In the genomic region with DNA sequence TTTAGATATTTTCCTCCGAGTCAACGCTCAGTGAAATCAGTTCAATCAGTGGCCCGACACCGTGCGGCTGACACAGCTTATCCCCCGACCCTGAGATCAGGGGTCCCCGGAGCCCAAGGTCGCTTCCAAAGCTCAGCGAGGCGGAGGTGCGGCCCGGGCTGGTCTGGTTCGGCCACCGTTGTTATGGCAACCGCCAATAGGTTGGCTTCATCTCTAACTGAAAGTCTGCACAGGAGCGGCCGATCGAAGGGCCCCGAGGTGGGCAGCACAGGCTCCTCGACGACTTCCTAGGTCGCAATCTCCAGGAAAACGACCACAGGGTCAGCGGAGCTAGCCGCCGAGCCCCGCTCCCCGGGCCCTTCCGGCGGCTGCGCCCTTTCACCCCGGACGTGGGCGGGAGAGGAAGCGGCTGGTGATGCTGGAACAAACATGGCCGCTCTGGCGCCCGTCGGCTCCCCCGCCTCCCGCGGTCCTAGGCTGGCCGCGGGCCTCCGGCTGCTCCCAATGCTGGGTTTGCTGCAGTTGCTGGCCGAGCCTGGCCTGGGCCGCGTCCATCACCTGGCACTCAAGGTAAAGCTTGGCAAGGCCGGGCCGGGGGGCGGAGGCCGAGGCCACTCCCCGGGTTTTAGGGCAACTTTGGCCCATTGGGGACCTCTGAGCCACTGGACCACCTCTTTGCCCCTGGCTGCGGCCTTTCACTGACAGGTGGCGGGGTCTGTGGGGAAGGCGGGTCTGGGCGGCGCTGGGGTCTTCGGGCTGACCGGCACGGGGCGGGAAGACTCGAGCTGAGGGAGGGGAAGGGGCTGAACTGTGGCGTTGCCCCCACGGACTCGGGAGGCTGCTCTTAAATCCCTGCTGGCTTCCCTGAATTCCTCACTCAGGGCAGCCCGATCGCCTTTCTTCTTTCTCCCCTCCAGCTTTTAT, we compare ENCODE assay signal across 8 cellular contexts. TPM values are rescaled to one million over a fixed set of nuclear protein-coding genes. Genes with fewer than 3 reads are reported as not detected.
DNase-seq lines count a peak whose midpoint lies in the region; TF ChIP-seq lines count a peak whose summit lies in the region.

GPR107 (plus strand) TSS at position 403 of the 924 bp plus-strand sequence; CDS start at position 430, 27 bp downstream.

- no peaks in the 10 kb centered on the region for H3K9me3 ChIP-seq in hepatocyte (ENCODE audit: low read depth)

- H3K36me3 ChIP-seq in hepatocyte (replicated peaks; ENCODE audit: insufficient read depth, low read depth), result no peaks in the 10 kb centered on the region

- in situ Hi-C loops in G401 (cut with HindIII; ENCODE audit: low sequenced_read_pairs), result no loop called here
- in situ Hi-C loops in astrocyte of the cerebellum (cut with HindIII; ENCODE audit: low sequenced_read_pairs), result no loop called here

- H2AFZ ChIP-seq in hepatocyte, result peak within 1 kb of the TSS; percentile 70

- H3K27me3 ChIP-seq in hepatocyte, result no peaks in the 10 kb centered on the region

- under 1% methylated on average over 66 of the region's 68 CpGs for WGBS in hepatocyte (ENCODE audit: low lambda C conversion rate, missing lambda C conversion rate)

- H4K20me1 ChIP-seq in hepatocyte (ENCODE audit: insufficient read depth, poor library complexity, severe bottlenecking), result peaks cover 13% of the 10 kb centered on the region

- peaks cover 16% of the 10 kb centered on the region for H3K4me1 ChIP-seq in hepatocyte (ENCODE audit: insufficient read depth)

- DNase-seq in G401 (ENCODE audit: low spot score), result peak; percentile 80
- DNase-seq in HCEC 1CT, result peak; percentile 70
- DNase-seq in NAMALWA (ENCODE audit: low spot score), result peak; percentile 79
- peak; percentile 66 for DNase-seq in T-helper 9 cell
- no peak for DNase-seq in astrocyte of the cerebellum (ENCODE audit: low read depth)
- peak; percentile 90 for DNase-seq in hepatocyte (ENCODE audit: low spot score)
- peak; percentile 95 for DNase-seq in retina
- no peak for DNase-seq in NCI-H1048 (lab: John Stamatoyannopoulos, UW)

- H3K4me3 ChIP-seq in astrocyte of the cerebellum (ENCODE audit: low read depth, low read length) (peak within 1 kb of the TSS; percentile 81), hepatocyte (peak within 1 kb of the TSS; percentile 91)

- peak within 1 kb of the TSS; percentile 85 for H3K4me2 ChIP-seq in hepatocyte

- H3K9me2 ChIP-seq in hepatocyte (replicated peaks; ENCODE audit: insufficient read depth), result no peaks in the 10 kb centered on the region

- peaks cover 62% of the 10 kb centered on the region for H3K79me2 ChIP-seq in hepatocyte

- TF ChIP-seq CTCF in astrocyte of the cerebellum (IDR thresholded peaks at IDR 0.05; ENCODE audit: low read depth, low read length, missing control alignments) (no peak), hepatocyte (IDR thresholded peaks at IDR 0.05; ENCODE audit: poor library complexity) (no peak)

- H3K27ac ChIP-seq in hepatocyte, result peak within 1 kb of the TSS; percentile 95

RNA-seq across cellular contexts. Expression of gene GPR107, which starts in this region (rescaled TPM):
- total RNA-seq in G401 (2014; rRNA removed; shearing (Covaris generic)), result 8.6 and 9.7 TPM in 2 replicates
- 23.5 and 25.6 TPM in 2 replicates for total RNA-seq in hepatocyte
- polyA plus RNA-seq in hepatocyte, result 10.6 and 10.7 TPM in 2 replicates

Comparison
In these comparisons a context has a peak if more than half of its experiments do, and no peak if none do; other contexts are left out.
1. DNase-seq: peak in G401 (single experiment), HCEC 1CT (single experiment), NAMALWA (single experiment), T-helper 9 cell (single experiment), hepatocyte (single experiment) and retina (single experiment); none in astrocyte of the cerebellum (single experiment) and NCI-H1048 (single experiment).